Comparison of ENCODE assay signal across 22 cellular contexts in genomic region chr10:49173848-49174247, GRCh38. TPM values are rescaled to one million over a fixed set of nuclear protein-coding genes. Genes with fewer than 3 reads are reported as not detected.
"Had no signal": no experiment of that assay in that cellular context is flagged by ENCODE, and none has a peak within 500 bp of the region (broad histone marks: within the 10 kb centered on the region; RNA-seq: fewer than 3 reads in every experiment).

No MANE protein-coding gene starts in this region.

- H3K4me3 ChIP-seq: body of pancreas, suprapubic skin, transverse colon had no signal

- H3K9me3 ChIP-seq: body of pancreas, suprapubic skin, transverse colon had no signal

- H3K27me3 Mint-ChIP-seq: stimulated activated naive CD8-positive, alpha-beta T cell treated with anti-CD3 and anti-CD28 coated beads, Interleukin-15, Interleukin-2, amounts not matched to agents 100 ng/mL and 50 ng/mL, for 24 hours had no signal

- H3K27me3 ChIP-seq: body of pancreas, suprapubic skin, transverse colon had no signal

- H3K27ac ChIP-seq: body of pancreas, suprapubic skin, transverse colon had no signal

- H3K4me3 Mint-ChIP-seq: activated naive CD4-positive, alpha-beta T cell treated with anti-CD3 and anti-CD28 coated beads for 36 hours; nephron progenitor cell; stimulated activated naive CD8-positive, alpha-beta T cell treated with anti-CD3 and anti-CD28 coated beads, Interleukin-15, Interleukin-2, amounts not matched to agents 100 ng/mL and 50 ng/mL, for 24 hours; WTC11 had no signal

- H3K27ac Mint-ChIP-seq: activated naive CD4-positive, alpha-beta T cell treated with anti-CD3 and anti-CD28 coated beads for 36 hours; nephron progenitor cell; stimulated activated naive CD8-positive, alpha-beta T cell treated with anti-CD3 and anti-CD28 coated beads, Interleukin-15, Interleukin-2, amounts not matched to agents 100 ng/mL and 50 ng/mL, for 24 hours; WTC11 had no signal

- DNase-seq: activated CD4-positive, alpha-beta T cell treated with anti-CD3 and anti-CD28 coated beads for 48 hours; activated naive CD4-positive, alpha-beta T cell treated with anti-CD3 and anti-CD28 coated beads for 36 hours; activated T-cell treated with anti-CD3 and anti-CD28 coated beads for 4 hours; body of pancreas; foreskin fibroblast; midbrain; nephron progenitor cell; occipital lobe; posterior cingulate gyrus; stimulated activated CD4-positive, alpha-beta T cell treated with anti-CD3 and anti-CD28 coated beads, Interleukin-12 subunit alpha, Interleukin-12 subunit beta, amount 100 ng/mL, for 4 hours; stimulated activated CD4-positive, alpha-beta T cell treated with anti-CD3 and anti-CD28 coated beads, Interleukin-1b, Interleukin-23, amount 100 ng/mL, for 48 hours; stimulated activated CD8-positive, alpha-beta memory T cell treated with anti-CD3 and anti-CD28 coated beads, Interleukin-4, amount 100 ng/mL, for 48 hours; SW 1271; transverse colon had no signal

- H3K9me3 Mint-ChIP-seq: activated naive CD4-positive, alpha-beta T cell treated with anti-CD3 and anti-CD28 coated beads for 36 hours; activated T-helper 2 cell treated with anti-CD3 and anti-CD28 coated beads, Interferon-gamma antibody, Interleukin-2, Interleukin-4, amounts not matched to agents 10 μg/mL and 5 μg/mL and 100 μg/mL, durations not matched to agents 14 hours and 24 hours and 36 hours; nephron progenitor cell; stimulated activated naive CD8-positive, alpha-beta T cell treated with anti-CD3 and anti-CD28 coated beads, Interleukin-15, Interleukin-2, amounts not matched to agents 100 ng/mL and 50 ng/mL, for 24 hours; WTC11 had no signal

- ATAC-seq: body of pancreas, WTC11 had no signal

- H3K36me3 ChIP-seq: suprapubic skin, transverse colon had no signal

- H3K36me3 Mint-ChIP-seq: WTC11 had no signal

- H3K4me1 ChIP-seq: body of pancreas had no signal

RNA-seq across cellular contexts. Expression of gene FAM170B, which starts 40.0 kb away (rescaled TPM):
- total RNA-seq: activated naive CD4-positive, alpha-beta T cell treated with anti-CD3 and anti-CD28 coated beads for 36 hours; activated T-helper 2 cell treated with anti-CD3 and anti-CD28 coated beads, Interferon-gamma antibody, Interleukin-2, Interleukin-4, amounts not matched to agents 10 μg/mL and 5 μg/mL and 100 μg/mL, durations not matched to agents 14 hours and 24 hours and 36 hours; body of pancreas; cardiac septum; dermis microvascular lymphatic vessel endothelial cell; glomerular endothelial cell; lower leg skin; occipital lobe; suprapubic skin; transverse colon; WTC11 had no signal

RNA-seq across cellular contexts. Expression of gene VSTM4, which starts 58.5 kb away (rescaled TPM):
- total RNA-seq: activated naive CD4-positive, alpha-beta T cell treated with anti-CD3 and anti-CD28 coated beads for 36 hours had no signal
